ENCODE assay signal across 14 cellular contexts in the genomic region with DNA sequence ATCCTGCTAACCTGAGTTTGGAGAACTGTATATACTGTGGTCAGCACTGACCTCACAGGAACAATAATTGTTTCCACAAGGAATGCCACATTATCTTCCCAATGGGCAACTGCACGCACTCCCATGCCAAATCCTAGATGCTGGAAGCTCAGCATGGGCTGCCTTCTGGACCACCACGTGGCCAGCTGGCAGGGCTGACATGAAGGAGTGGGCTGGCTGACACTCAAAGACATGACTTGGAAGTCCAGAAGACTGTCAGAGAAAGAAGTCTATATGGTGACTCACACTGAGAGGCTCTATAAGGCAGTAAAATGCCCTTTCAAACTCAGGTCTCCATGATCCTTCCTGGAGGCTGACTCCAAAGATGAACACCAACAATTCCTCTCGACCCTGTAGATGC.
A peak's percentile ranks its signal among the peaks of the same experiment; 100 is the strongest.
DNase-seq lines count a peak whose midpoint lies in the region; ATAC-seq and TF ChIP-seq lines count a peak whose summit lies in the region.
"Had no signal": no experiment of that assay in that cellular context is flagged by ENCODE, and none has a peak within 500 bp of the region (broad histone marks: within the 10 kb centered on the region; RNA-seq: fewer than 3 reads in every experiment).

No MANE protein-coding gene starts in this region.

- H3K4me3 ChIP-seq in AG04450 (ENCODE audit: low read depth, low read length) (no peak overlapping the region), brain microvascular endothelial cell (ENCODE audit: low read depth, low read length) (no peak overlapping the region), hepatocyte (no peak overlapping the region)

- WGBS in hepatocyte (ENCODE audit: low lambda C conversion rate, missing lambda C conversion rate) = 95% methylated on average over 3 of the region's 3 CpGs

- DNase-seq in AG04450 (ENCODE audit: low read depth, low spot score) (no peak), HCEC 1CT (peak; percentile 42), brain microvascular endothelial cell (peak; percentile 46), hepatocyte (ENCODE audit: low spot score) (no peak), omental fat pad (ENCODE audit: low spot score) (no peak), mesenteric fat pad (ENCODE audit: low spot score) (no peak)
- DNase-seq in stimulated activated CD4-positive, alpha-beta T cell treated with anti-CD3 and anti-CD28 coated beads, Interleukin-15, amount 100 ng/mL, for 24 hours = no peak
- DNase-seq: activated CD8-positive, alpha-beta memory T cell treated with anti-CD3 and anti-CD28 coated beads for 24 hours; activated gamma-delta T cell treated with Interleukin-2 at 50 U/mL for 16 hours; DMS53; KBM-7; NCI-H146; stimulated activated CD4-positive, alpha-beta T cell treated with anti-CD3 and anti-CD28 coated beads, Interleukin-2, amount 100 ng/mL, for 24 hours had no signal

- TF ChIP-seq CTCF in AG04450 (IDR thresholded peaks at IDR 0.05; ENCODE audit: low read depth, low read length) (no peak), brain microvascular endothelial cell (IDR thresholded peaks at IDR 0.05; ENCODE audit: low read depth, low read length, missing control alignments) (no peak), hepatocyte (IDR thresholded peaks at IDR 0.05; ENCODE audit: poor library complexity) (no peak), omental fat pad (IDR thresholded peaks at IDR 0.05) (no peak)

- no peak for ATAC-seq in GM21619 (IDR thresholded peaks at IDR 0.05; ENCODE audit: unreplicated experiment)
- ATAC-seq in omental fat pad (ENCODE audit: low FRiP score) = no peak

- H3K4me2 ChIP-seq in hepatocyte = no peak overlapping the region

- in situ Hi-C loops in brain microvascular endothelial cell (cut with HindIII; ENCODE audit: low pct_ligation_motif_present, low sequenced_read_pairs) = no loop called here

- POLR2A ChIA-PET in AG04450 (lab: Yijun Ruan, JAX) = interaction anchor here (0.6 kb wide), 1 partner anchor 27 kb away, joined by 3 read pairs; no protein-coding TSS in a partner anchor

- H3K27ac ChIP-seq in AG04450 (ENCODE audit: low read depth, low read length) (peak overlapping the region; percentile 67), brain microvascular endothelial cell (peak overlapping the region; percentile 95), hepatocyte (peak overlapping the region; percentile 67)

- peaks cover 21% of the 10 kb centered on the region for H3K4me1 ChIP-seq in hepatocyte (ENCODE audit: insufficient read depth)

- no peak overlapping the region for H2AFZ ChIP-seq in hepatocyte

- no peaks in the 10 kb centered on the region for H4K20me1 ChIP-seq in hepatocyte (ENCODE audit: insufficient read depth, poor library complexity, severe bottlenecking)

- CTCF ChIA-PET in AG04450 (lab: Charles Lee) = interaction anchor here (0.6 kb wide), 1 partner anchor 89 kb away, joined by 4 read pairs; no protein-coding TSS in a partner anchor

- no peaks in the 10 kb centered on the region for H3K9me2 ChIP-seq in hepatocyte (replicated peaks; ENCODE audit: insufficient read depth)

- H3K9me3 ChIP-seq in AG04450 (ENCODE audit: control insufficient read depth, insufficient read depth, low read length) (no peaks in the 10 kb centered on the region), hepatocyte (ENCODE audit: low read depth) (no peaks in the 10 kb centered on the region)

- H3K27me3 ChIP-seq in AG04450 (ENCODE audit: control insufficient read depth, insufficient read depth, low read length) (no peaks in the 10 kb centered on the region), brain microvascular endothelial cell (replicated peaks) (no peaks in the 10 kb centered on the region), hepatocyte (no peaks in the 10 kb centered on the region)

- H3K36me3 ChIP-seq in brain microvascular endothelial cell (replicated peaks) (no peaks in the 10 kb centered on the region), hepatocyte (replicated peaks; ENCODE audit: insufficient read depth, low read depth) (no peaks in the 10 kb centered on the region)

- H3K79me2 ChIP-seq in hepatocyte = no peaks in the 10 kb centered on the region

Comparison
In these comparisons a context has a peak if more than half of its experiments do, and no peak if none do; other contexts are left out.
1. DNase-seq: peak in HCEC 1CT (single experiment) and brain microvascular endothelial cell (single experiment); none in AG04450 (single experiment), hepatocyte (single experiment), omental fat pad (single experiment), stimulated activated CD4-positive, alpha-beta T cell treated with anti-CD3 and anti-CD28 coated beads, Interleukin-15, amount 100 ng/mL, for 24 hours (single experiment) and mesenteric fat pad (single experiment).
2. Peak in every context shown above with its lines, with median percentiles within 50 percentile points of each other: H3K27ac ChIP-seq.